ENCODE assay signal across 12 cellular contexts in genomic region chr20:3141757-3142156, GRCh38. TPM values are rescaled to one million over a fixed set of nuclear protein-coding genes. Genes with fewer than 3 reads are reported as not detected.
"Had no signal": no experiment of that assay in that cellular context is flagged by ENCODE, and none has a peak within 500 bp of the region (broad histone marks: within the 10 kb centered on the region; RNA-seq: fewer than 3 reads in every experiment).

No MANE protein-coding gene starts in this region.

- H3K4me3 ChIP-seq: GM23248, GM23338, HAP-1 had no signal

- DNase-seq: GM23248, GOT3, H7, H9, HCEC 1CT, HFFc6 had no signal

- H3K4me2 ChIP-seq: GM23338 had no signal

- ATAC-seq: GM23338, HCT116 had no signal

- H2AFZ ChIP-seq: GM23248, GM23338 had no signal

- H3K9ac ChIP-seq: GM23248 had no signal

- H3K27ac ChIP-seq: GM23248 had no signal

- H3K4me1 ChIP-seq: HAP-1 had no signal

- FAIRE-seq: H1, H54 had no signal

RNA-seq across cellular contexts. Expression of gene AVP, which starts 57.2 kb away (rescaled TPM):
- total RNA-seq: GM23248, GM23338, H1, H4, H7, H9, HFFc6 had no signal
- polyA plus RNA-seq: GM23248 had no signal
